ENCODE assay signal across 30 cellular contexts in the genomic region with DNA sequence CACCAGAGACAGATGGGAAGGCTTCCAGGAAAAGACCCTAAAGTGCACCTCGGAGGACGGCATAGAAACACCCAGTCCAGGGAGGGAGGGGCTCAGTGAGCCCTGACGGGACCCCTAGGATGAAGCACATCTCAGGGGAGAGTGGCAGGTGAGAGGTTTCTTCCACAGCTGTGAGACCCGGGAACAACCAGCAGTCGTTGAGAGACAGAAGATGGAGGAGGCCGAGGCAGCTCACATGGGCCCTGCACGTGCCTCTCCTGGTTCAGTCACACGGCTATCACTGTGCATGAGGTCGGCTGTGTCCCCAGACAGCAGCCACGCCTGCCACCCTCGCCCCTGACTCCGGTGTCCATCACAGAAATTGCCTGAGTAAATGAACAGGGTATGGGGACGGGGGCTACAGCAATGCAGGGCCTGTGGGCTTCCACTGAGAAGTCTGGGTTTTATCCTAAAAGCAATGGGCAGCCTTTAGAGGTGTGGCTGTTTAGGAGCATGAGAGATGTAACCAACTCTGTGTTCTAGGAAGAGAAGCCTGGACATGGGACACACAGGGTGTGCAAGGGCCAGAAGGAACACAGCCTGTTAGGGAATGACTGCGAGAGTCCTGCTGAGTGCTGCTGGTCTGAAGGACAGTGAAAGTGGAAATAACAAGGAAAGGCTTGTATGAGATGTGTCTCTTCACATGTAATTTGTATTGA.
"Had no signal": no experiment of that assay in that cellular context is flagged by ENCODE, and none has a peak within 500 bp of the region (broad histone marks: within the 10 kb centered on the region; RNA-seq: fewer than 3 reads in every experiment).

No MANE protein-coding gene starts in this region.

- H3K27ac Mint-ChIP-seq: activated CD4-positive, alpha-beta memory T cell treated with anti-CD3 and anti-CD28 coated beads for 36 hours; activated CD4-positive, alpha-beta T cell treated with anti-CD3 and anti-CD28 coated beads, Interleukin-2, amount 10 ng/mL, durations not matched to agents 7 days and 5 days; activated naive CD4-positive, alpha-beta T cell treated with anti-CD3 and anti-CD28 coated beads, Interleukin-2, amount 50 U/mL, for 24 hours; activated T-helper 17 cell treated with anti-CD3 and anti-CD28 coated beads, Interleukin-2, amount 50 U/mL, for 72 hours; brain had no signal

- DNase-seq: activated CD4-positive, alpha-beta memory T cell treated with anti-CD3 and anti-CD28 coated beads for 36 hours; activated CD4-positive, alpha-beta T cell treated with anti-CD3 and anti-CD28 coated beads, Interleukin-2, amount 10 ng/mL, durations not matched to agents 7 days and 5 days; activated CD4-positive, CD25-positive, alpha-beta regulatory T cell; activated CD8-positive, alpha-beta memory T cell treated with anti-CD3 and anti-CD28 coated beads for 24 hours; activated naive CD4-positive, alpha-beta T cell; activated T-cell treated with anti-CD3 and anti-CD28 coated beads, Interleukin-2, amount 50 U/mL, for 4 hours; Kasumi-1; NCI-H1092 treated with DMSO at 0.1 percent for 48 hours; NCI-H1417 treated with DMSO at 0.1 percent for 48 hours; NCI-H1694; NCI-H2029; NCI-H2107; NCI-H2171 treated with DMSO at 0.1 percent for 48 hours; NCI-H345; NCI-H510A; NCI-H526 treated with DMSO at 0.1 percent for 48 hours; NCI-H82; OCI-M1; Right ventricle myocardium superior; RPMI8226; SJCRH30; SK-N-SH; T-helper 1 cell had no signal

- H3K4me1 ChIP-seq: SJCRH30 had no signal

- H3K36me3 ChIP-seq: SJCRH30 had no signal

- H3K27me3 ChIP-seq: SJCRH30 had no signal

- H3K4me1 Mint-ChIP-seq: activated CD4-positive, alpha-beta T cell treated with anti-CD3 and anti-CD28 coated beads, Interleukin-2, amount 10 ng/mL, durations not matched to agents 7 days and 5 days; activated naive CD4-positive, alpha-beta T cell treated with anti-CD3 and anti-CD28 coated beads, Interleukin-2, amount 50 U/mL, for 24 hours; activated T-helper 17 cell treated with anti-CD3 and anti-CD28 coated beads, Interleukin-2, amount 50 U/mL, for 72 hours had no signal

- H3K27ac ChIP-seq: SJCRH30, VCaP had no signal

- H3K4me3 Mint-ChIP-seq: activated CD4-positive, alpha-beta memory T cell treated with anti-CD3 and anti-CD28 coated beads for 36 hours; activated CD4-positive, alpha-beta T cell treated with anti-CD3 and anti-CD28 coated beads, Interleukin-2, amount 10 ng/mL, durations not matched to agents 7 days and 5 days; activated naive CD4-positive, alpha-beta T cell treated with anti-CD3 and anti-CD28 coated beads, Interleukin-2, amount 50 U/mL, for 24 hours; activated T-cell treated with anti-CD3 and anti-CD28 coated beads, Interleukin-2, amount 50 U/mL, for 4 hours; activated T-helper 17 cell treated with anti-CD3 and anti-CD28 coated beads, Interleukin-2, amount 50 U/mL, for 72 hours; brain had no signal

- H3K9me3 ChIP-seq: SJCRH30 had no signal

- H3K9ac ChIP-seq: SK-N-SH had no signal

- FAIRE-seq: astrocyte, K562 had no signal

- H3K36me3 Mint-ChIP-seq: activated CD4-positive, alpha-beta memory T cell treated with anti-CD3 and anti-CD28 coated beads for 36 hours had no signal

- H3K4me2 ChIP-seq: SK-N-SH had no signal

- ATAC-seq: activated T-cell treated with anti-CD3 and anti-CD28 coated beads, Interleukin-2, amount 50 U/mL, for 4 hours; activated T-helper 17 cell treated with anti-CD3 and anti-CD28 coated beads, Interleukin-2, amount 50 U/mL, for 72 hours; K562; Panc1 had no signal

- H3K4me3 ChIP-seq: K562, SJCRH30 had no signal
